ENCODE assay signal across 30 cellular contexts in genomic region chr11:42232655-42233054, GRCh38.
"Had no signal": no experiment of that assay in that cellular context is flagged by ENCODE, and none has a peak within 500 bp of the region (broad histone marks: within the 10 kb centered on the region; RNA-seq: fewer than 3 reads in every experiment).

No MANE protein-coding gene starts in this region.

- H3K9me3 ChIP-seq: neutrophil, pancreas, prostate gland, right lobe of liver, sigmoid colon, suprapubic skin, testis, tibial artery, transverse colon, upper lobe of right lung, uterus had no signal

- H3K4me1 Mint-ChIP-seq: naive B cell; naive thymus-derived CD8-positive, alpha-beta T cell; nephron progenitor cell; stimulated activated memory B cell treated with anti-CD40 and anti-IgM and Interleukin-4, amounts not matched to agents 10 μg/mL and 1 μg/mL and 100 μg/mL, for 72 hours; stimulated activated naive CD8-positive, alpha-beta T cell treated with anti-CD3 and anti-CD28 coated beads, Interleukin-15, amount 100 ng/mL, for 72 hours had no signal

- H3K36me3 ChIP-seq: neutrophil, pancreas, prostate gland, right lobe of liver, sigmoid colon, spleen, suprapubic skin, tibial artery, transverse colon, upper lobe of right lung, uterus had no signal

- H3K27ac Mint-ChIP-seq: naive B cell; naive thymus-derived CD8-positive, alpha-beta T cell; natural killer cell treated with Interleukin-12 subunit alpha and Interleukin-12 subunit beta and Interleukin-15 and Interleukin-18, amount 100 ng/mL, for 72 hours; nephron progenitor cell; stimulated activated memory B cell treated with anti-CD40 and anti-IgM and Interleukin-4, amounts not matched to agents 10 μg/mL and 1 μg/mL and 100 μg/mL, for 72 hours; stimulated activated naive CD8-positive, alpha-beta T cell treated with anti-CD3 and anti-CD28 coated beads, Interleukin-15, amount 100 ng/mL, for 72 hours; type B pancreatic cell had no signal

- H3K36me3 Mint-ChIP-seq: naive B cell; naive thymus-derived CD8-positive, alpha-beta T cell; natural killer cell treated with Interleukin-12 subunit alpha and Interleukin-12 subunit beta and Interleukin-15 and Interleukin-18, amount 100 ng/mL, for 72 hours; stimulated activated memory B cell treated with anti-CD40 and anti-IgM and Interleukin-4, amounts not matched to agents 10 μg/mL and 1 μg/mL and 100 μg/mL, for 72 hours; type B pancreatic cell had no signal

- H3K9me3 Mint-ChIP-seq: type B pancreatic cell had no signal

- H3K4me1 ChIP-seq: pancreas, prostate gland, right lobe of liver, spleen, suprapubic skin, testis, tibial artery, transverse colon, upper lobe of right lung, uterus had no signal

- DNase-seq: naive B cell; naive thymus-derived CD8-positive, alpha-beta T cell; nephron progenitor cell; nucleus accumbens; pancreas; right cardiac atrium; right lobe of liver; sigmoid colon; small intestine; spleen; stimulated activated CD4-positive, alpha-beta T cell treated with anti-CD3 and anti-CD28 coated beads, Interleukin-12 subunit alpha, Interleukin-12 subunit beta, amount 100 ng/mL, for 4 hours; stimulated activated CD4-positive, alpha-beta T cell treated with anti-CD3 and anti-CD28 coated beads, Interleukin-1b, Interleukin-23, amount 100 ng/mL, for 48 hours; stimulated activated CD4-positive, alpha-beta T cell treated with anti-CD3 and anti-CD28 coated beads, Interleukin-4, amount 100 ng/mL, for 1 hour; stimulated activated CD4-positive, alpha-beta T cell treated with anti-CD3 and anti-CD28 coated beads, Interleukin-4, amount 100 ng/mL, for 4 hours; stimulated activated CD8-positive, alpha-beta memory T cell treated with anti-CD3 and anti-CD28 coated beads, Interleukin-4, amount 100 ng/mL, for 48 hours; stimulated activated naive CD4-positive, alpha-beta T cell; stimulated activated naive CD8-positive, alpha-beta T cell treated with anti-CD3 and anti-CD28 coated beads, Interleukin-15, amount 100 ng/mL, for 72 hours; stimulated activated naive CD8-positive, alpha-beta T cell treated with anti-CD3 and anti-CD28 coated beads, Interleukin-15, Interleukin-2, amounts not matched to agents 100 U/mL and 50 U/mL, for 24 hours; substantia nigra; testis; tibial artery; transverse colon; upper lobe of right lung; uterus had no signal

- H3K27me3 Mint-ChIP-seq: naive B cell; naive thymus-derived CD8-positive, alpha-beta T cell; natural killer cell treated with Interleukin-12 subunit alpha and Interleukin-12 subunit beta and Interleukin-15 and Interleukin-18, amount 100 ng/mL, for 72 hours; stimulated activated memory B cell treated with anti-CD40 and anti-IgM and Interleukin-4, amounts not matched to agents 10 μg/mL and 1 μg/mL and 100 μg/mL, for 72 hours; stimulated activated naive CD8-positive, alpha-beta T cell treated with anti-CD3 and anti-CD28 coated beads, Interleukin-15, amount 100 ng/mL, for 72 hours had no signal

- H3K4me3 Mint-ChIP-seq: naive B cell; naive thymus-derived CD8-positive, alpha-beta T cell; natural killer cell treated with Interleukin-12 subunit alpha and Interleukin-12 subunit beta and Interleukin-15 and Interleukin-18, amount 100 ng/mL, for 72 hours; nephron progenitor cell; stimulated activated memory B cell treated with anti-CD40 and anti-IgM and Interleukin-4, amounts not matched to agents 10 μg/mL and 1 μg/mL and 100 μg/mL, for 72 hours; stimulated activated naive CD8-positive, alpha-beta T cell treated with anti-CD3 and anti-CD28 coated beads, Interleukin-15, amount 100 ng/mL, for 72 hours; type B pancreatic cell had no signal

- H3K27ac ChIP-seq: neutrophil, pancreas, prostate gland, right lobe of liver, sigmoid colon, spleen, suprapubic skin, testis, tibial artery, transverse colon, upper lobe of right lung, uterus had no signal

- H3K27me3 ChIP-seq: neutrophil, pancreas, right lobe of liver, sigmoid colon, spleen, suprapubic skin, testis, tibial artery, transverse colon, upper lobe of right lung, uterus had no signal

- ATAC-seq: naive thymus-derived CD8-positive, alpha-beta T cell; natural killer cell treated with Interleukin-12 subunit alpha and Interleukin-12 subunit beta and Interleukin-15 and Interleukin-18, amount 100 ng/mL, for 72 hours; pancreas; right cardiac atrium; right lobe of liver; stimulated activated memory B cell treated with anti-CD40 and anti-IgM and Interleukin-4, amounts not matched to agents 10 μg/mL and 1 μg/mL and 100 μg/mL, for 72 hours; stimulated activated naive CD8-positive, alpha-beta T cell treated with anti-CD3 and anti-CD28 coated beads, Interleukin-15, amount 100 ng/mL, for 72 hours; stimulated activated naive CD8-positive, alpha-beta T cell treated with anti-CD3 and anti-CD28 coated beads, Interleukin-15, Interleukin-2, amounts not matched to agents 100 U/mL and 50 U/mL, for 24 hours; upper lobe of right lung had no signal

- H3K4me3 ChIP-seq: pancreas, prostate gland, right lobe of liver, sigmoid colon, spleen, suprapubic skin, testis, tibial artery, transverse colon, upper lobe of right lung, uterus had no signal
